Comparison of ENCODE assay signal across 1 cellular context in the genomic region with DNA sequence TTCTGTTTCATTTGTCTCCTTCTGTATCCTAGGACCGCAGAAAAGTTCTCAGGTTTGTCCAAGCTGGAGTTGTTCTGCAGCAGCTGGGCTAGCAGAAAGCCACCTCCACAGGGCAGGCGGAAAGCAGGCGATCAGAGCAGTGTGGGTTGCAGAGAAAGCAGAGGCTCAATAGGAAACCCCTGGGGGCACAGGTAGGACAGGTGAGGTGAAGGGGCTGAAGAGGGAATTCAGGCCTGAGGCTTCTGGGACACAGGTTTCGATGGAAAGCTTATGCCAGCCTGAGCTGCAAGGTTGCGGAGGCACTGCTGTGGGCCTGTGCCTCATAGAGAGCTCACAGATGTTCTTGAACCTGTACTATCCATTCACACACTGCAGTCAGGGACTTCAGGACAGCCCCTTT.
TF ChIP-seq lines count a peak whose summit lies in the region.

No MANE protein-coding gene starts in this region.

TF ChIP-seq in WTC11, 78 proteins besides CTCF, POLR2A, EP300 and RAD21 (continued from another document):
- TF ChIP-seq, protein P1, sequence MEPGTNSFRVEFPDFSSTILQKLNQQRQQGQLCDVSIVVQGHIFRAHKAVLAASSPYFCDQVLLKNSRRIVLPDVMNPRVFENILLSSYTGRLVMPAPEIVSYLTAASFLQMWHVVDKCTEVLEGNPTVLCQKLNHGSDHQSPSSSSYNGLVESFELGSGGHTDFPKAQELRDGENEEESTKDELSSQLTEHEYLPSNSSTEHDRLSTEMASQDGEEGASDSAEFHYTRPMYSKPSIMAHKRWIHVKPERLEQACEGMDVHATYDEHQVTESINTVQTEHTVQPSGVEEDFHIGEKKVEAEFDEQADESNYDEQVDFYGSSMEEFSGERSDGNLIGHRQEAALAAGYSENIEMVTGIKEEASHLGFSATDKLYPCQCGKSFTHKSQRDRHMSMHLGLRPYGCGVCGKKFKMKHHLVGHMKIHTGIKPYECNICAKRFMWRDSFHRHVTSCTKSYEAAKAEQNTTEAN (CRISPR knock-in tag; IDR thresholded peaks at IDR 0.05): no peak
- TF ChIP-seq IRF2 (CRISPR knock-in tag; IDR thresholded peaks at IDR 0.05; ENCODE audit: borderline replicate concordance, low read depth) (no peak), ZNF396 (CRISPR knock-in tag; IDR thresholded peaks at IDR 0.05; ENCODE audit: borderline replicate concordance) (no peak), GRHL2 (CRISPR knock-in tag; IDR thresholded peaks at IDR 0.05; ENCODE audit: insufficient replicate concordance, severe bottlenecking) (no peak), ETV6 (CRISPR knock-in tag; IDR thresholded peaks at IDR 0.05) (no peak)
- TF ChIP-seq, protein P2, sequence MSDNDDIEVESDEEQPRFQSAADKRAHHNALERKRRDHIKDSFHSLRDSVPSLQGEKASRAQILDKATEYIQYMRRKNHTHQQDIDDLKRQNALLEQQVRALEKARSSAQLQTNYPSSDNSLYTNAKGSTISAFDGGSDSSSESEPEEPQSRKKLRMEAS (CRISPR knock-in tag; IDR thresholded peaks at IDR 0.05): no peak
- TF ChIP-seq, protein P3, sequence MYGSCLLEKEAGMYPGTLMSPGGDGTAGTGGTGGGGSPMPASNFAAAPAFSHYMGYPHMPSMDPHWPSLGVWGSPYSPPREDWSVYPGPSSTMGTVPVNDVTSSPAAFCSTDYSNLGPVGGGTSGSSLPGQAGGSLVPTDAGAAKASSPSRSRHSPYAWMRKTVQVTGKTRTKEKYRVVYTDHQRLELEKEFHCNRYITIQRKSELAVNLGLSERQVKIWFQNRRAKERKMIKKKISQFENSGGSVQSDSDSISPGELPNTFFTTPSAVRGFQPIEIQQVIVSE (CRISPR knock-in tag; IDR thresholded peaks at IDR 0.05; ENCODE audit: borderline replicate concordance): no peak
